In the genomic region with DNA sequence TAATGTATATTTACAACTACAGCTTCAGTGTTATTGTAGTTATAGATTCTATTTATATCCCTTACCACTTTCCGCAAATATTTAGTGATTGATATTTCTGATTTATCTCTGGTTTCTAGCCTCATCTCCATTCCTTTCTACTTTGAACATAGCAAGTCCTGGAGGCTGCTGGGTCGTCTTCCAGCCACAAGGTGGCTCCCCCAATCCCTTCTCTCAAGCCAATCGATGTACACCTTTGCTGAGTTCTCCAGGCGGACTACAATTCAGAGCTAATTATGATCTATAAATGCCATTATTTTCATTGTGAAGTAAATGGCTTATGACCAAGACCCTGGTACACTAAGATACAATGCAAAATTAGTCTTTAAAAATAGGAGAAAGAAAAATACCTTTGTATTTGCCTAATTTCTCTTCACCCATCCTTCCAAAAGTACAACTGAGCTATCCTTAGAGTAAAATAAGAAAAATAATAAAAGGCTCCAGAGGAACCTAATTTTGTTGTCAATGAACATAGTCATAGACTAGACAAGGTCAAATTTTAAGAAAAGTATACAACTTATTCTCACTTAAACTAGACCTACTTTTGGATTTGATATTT, we compare ENCODE assay signal across 8 cellular contexts.
DNase-seq lines count a peak whose midpoint lies in the region; ATAC-seq and TF ChIP-seq lines count a peak whose summit lies in the region.

No MANE protein-coding gene starts in this region.

- no peak overlapping the region for H3K27ac Mint-ChIP-seq in activated naive CD8-positive, alpha-beta T cell treated with anti-CD3 and anti-CD28 coated beads for 36 hours

- no peak for ATAC-seq in right cardiac atrium
- no peak for ATAC-seq in GM18517 (IDR thresholded peaks at IDR 0.05; ENCODE audit: unreplicated experiment)
- no peak for ATAC-seq in GM19467 (IDR thresholded peaks at IDR 0.05; ENCODE audit: unreplicated experiment)

- DNase-seq in DMS53 (lab: John Stamatoyannopoulos, UW) (peak; percentile 79), RWPE1 (ENCODE audit: low spot score) (peak; percentile 49), right cardiac atrium (peak in 2 of 3 donors; percentile 54 to 60), smooth muscle cell of the brain vasculature (ENCODE audit: low read depth, low spot score) (peak; percentile 24)
- peak; percentile 28 for DNase-seq in activated naive CD8-positive, alpha-beta T cell treated with anti-CD3 and anti-CD28 coated beads for 36 hours

- H3K9me3 Mint-ChIP-seq in activated naive CD8-positive, alpha-beta T cell treated with anti-CD3 and anti-CD28 coated beads for 36 hours, result no peaks in the 10 kb centered on the region

- TF ChIP-seq EP300 in Ishikawa (IDR thresholded peaks at IDR 0.05; ENCODE audit: borderline replicate concordance), result no peak

- CTCF ChIA-PET in RWPE1 (lab: Yijun Ruan, JAX), result interaction anchor here (0.6 to 1.9 kb wide), 21 partner anchors 8 to 739 kb away, joined by 3 to 10 read pairs (median 4); partner anchors contain the start of gene HOXB8

- peaks cover 20% of the 10 kb centered on the region for H3K4me1 Mint-ChIP-seq in activated naive CD8-positive, alpha-beta T cell treated with anti-CD3 and anti-CD28 coated beads for 36 hours

- WGBS in right cardiac atrium, result 25% methylated on average over 4 of the region's 4 CpGs

- POLR2A ChIA-PET in RWPE1 (lab: Yijun Ruan, JAX; ENCODE audit: low non-redundant PET), result no interaction called here

- peak; percentile 60 for TF ChIP-seq RAD21 in Ishikawa (IDR thresholded peaks at IDR 0.05; ENCODE audit: low read depth)

- H3K36me3 Mint-ChIP-seq in activated naive CD8-positive, alpha-beta T cell treated with anti-CD3 and anti-CD28 coated beads for 36 hours, result peaks cover 13% of the 10 kb centered on the region

- intact Hi-C loops in right cardiac atrium (cut with DNase I), result loop anchor here in 1 of 4 donors (10.0 kb wide), 1 partner anchor 307 kb away; the partner anchor contains the start of genes HOXB7 and HOXB8

- peaks cover 2% of the 10 kb centered on the region for H3K27me3 ChIP-seq in right cardiac atrium (ENCODE audit: control insufficient read depth, insufficient read depth)

- H3K27ac ChIP-seq in RWPE1, result no peak overlapping the region
- no peak overlapping the region for H3K27ac ChIP-seq in right cardiac atrium (ENCODE audit: low read length)

- H3K4me3 ChIP-seq in right cardiac atrium (ENCODE audit: low read length), result no peak overlapping the region

- H3K4me1 ChIP-seq in right cardiac atrium (ENCODE audit: control insufficient read depth, insufficient read depth, low read length), result no peaks in the 10 kb centered on the region

- no peak overlapping the region for H3K4me3 Mint-ChIP-seq in activated naive CD8-positive, alpha-beta T cell treated with anti-CD3 and anti-CD28 coated beads for 36 hours

- TF ChIP-seq CTCF in RWPE1 (conservative IDR thresholded peaks at IDR 0.05; ENCODE audit: low read depth), result peak; percentile 95

- no peaks in the 10 kb centered on the region for H3K9me3 ChIP-seq in right cardiac atrium (ENCODE audit: control insufficient read depth, low read length)

- H3K27me3 Mint-ChIP-seq in activated naive CD8-positive, alpha-beta T cell treated with anti-CD3 and anti-CD28 coated beads for 36 hours, result no peaks in the 10 kb centered on the region

TF ChIP-seq in Ishikawa, 13 proteins besides CTCF, POLR2A, EP300 and RAD21:
- TF ChIP-seq, protein P1, sequence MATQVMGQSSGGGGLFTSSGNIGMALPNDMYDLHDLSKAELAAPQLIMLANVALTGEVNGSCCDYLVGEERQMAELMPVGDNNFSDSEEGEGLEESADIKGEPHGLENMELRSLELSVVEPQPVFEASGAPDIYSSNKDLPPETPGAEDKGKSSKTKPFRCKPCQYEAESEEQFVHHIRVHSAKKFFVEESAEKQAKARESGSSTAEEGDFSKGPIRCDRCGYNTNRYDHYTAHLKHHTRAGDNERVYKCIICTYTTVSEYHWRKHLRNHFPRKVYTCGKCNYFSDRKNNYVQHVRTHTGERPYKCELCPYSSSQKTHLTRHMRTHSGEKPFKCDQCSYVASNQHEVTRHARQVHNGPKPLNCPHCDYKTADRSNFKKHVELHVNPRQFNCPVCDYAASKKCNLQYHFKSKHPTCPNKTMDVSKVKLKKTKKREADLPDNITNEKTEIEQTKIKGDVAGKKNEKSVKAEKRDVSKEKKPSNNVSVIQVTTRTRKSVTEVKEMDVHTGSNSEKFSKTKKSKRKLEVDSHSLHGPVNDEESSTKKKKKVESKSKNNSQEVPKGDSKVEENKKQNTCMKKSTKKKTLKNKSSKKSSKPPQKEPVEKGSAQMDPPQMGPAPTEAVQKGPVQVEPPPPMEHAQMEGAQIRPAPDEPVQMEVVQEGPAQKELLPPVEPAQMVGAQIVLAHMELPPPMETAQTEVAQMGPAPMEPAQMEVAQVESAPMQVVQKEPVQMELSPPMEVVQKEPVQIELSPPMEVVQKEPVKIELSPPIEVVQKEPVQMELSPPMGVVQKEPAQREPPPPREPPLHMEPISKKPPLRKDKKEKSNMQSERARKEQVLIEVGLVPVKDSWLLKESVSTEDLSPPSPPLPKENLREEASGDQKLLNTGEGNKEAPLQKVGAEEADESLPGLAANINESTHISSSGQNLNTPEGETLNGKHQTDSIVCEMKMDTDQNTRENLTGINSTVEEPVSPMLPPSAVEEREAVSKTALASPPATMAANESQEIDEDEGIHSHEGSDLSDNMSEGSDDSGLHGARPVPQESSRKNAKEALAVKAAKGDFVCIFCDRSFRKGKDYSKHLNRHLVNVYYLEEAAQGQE (IDR thresholded peaks at IDR 0.05; ENCODE audit: low read depth), result no peak
- TF ChIP-seq CREB1 (IDR thresholded peaks at IDR 0.05; ENCODE audit: low read depth) (no peak), YY1 (IDR thresholded peaks at IDR 0.05; ENCODE audit: low read depth) (no peak), EGR1 (IDR thresholded peaks at IDR 0.05) (no peak), NFIC (IDR thresholded peaks at IDR 0.05) (no peak), TEAD4 (IDR thresholded peaks at IDR 0.05) (no peak), TAF1 (IDR thresholded peaks at IDR 0.05; ENCODE audit: low read depth) (no peak), ZBTB7A (IDR thresholded peaks at IDR 0.05; ENCODE audit: low read depth) (no peak), TCF12 (IDR thresholded peaks at IDR 0.05; ENCODE audit: low read depth) (no peak), CEBPB (IDR thresholded peaks at IDR 0.05) (no peak)
- TF ChIP-seq, protein P2, sequence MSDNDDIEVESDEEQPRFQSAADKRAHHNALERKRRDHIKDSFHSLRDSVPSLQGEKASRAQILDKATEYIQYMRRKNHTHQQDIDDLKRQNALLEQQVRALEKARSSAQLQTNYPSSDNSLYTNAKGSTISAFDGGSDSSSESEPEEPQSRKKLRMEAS (IDR thresholded peaks at IDR 0.05), result no peak

Comparison
In these comparisons a context has a peak if more than half of its experiments do, and no peak if none do; other contexts are left out.
1. DNase-seq: peak in every context shown above with its lines; median percentile 79 in DMS53; 57 in right cardiac atrium; 49 in RWPE1; 28 in activated naive CD8-positive, alpha-beta T cell treated with anti-CD3 and anti-CD28 coated beads for 36 hours; 24 in smooth muscle cell of the brain vasculature.